Comparison of ENCODE assay signal across 1 cellular context in the genomic region with DNA sequence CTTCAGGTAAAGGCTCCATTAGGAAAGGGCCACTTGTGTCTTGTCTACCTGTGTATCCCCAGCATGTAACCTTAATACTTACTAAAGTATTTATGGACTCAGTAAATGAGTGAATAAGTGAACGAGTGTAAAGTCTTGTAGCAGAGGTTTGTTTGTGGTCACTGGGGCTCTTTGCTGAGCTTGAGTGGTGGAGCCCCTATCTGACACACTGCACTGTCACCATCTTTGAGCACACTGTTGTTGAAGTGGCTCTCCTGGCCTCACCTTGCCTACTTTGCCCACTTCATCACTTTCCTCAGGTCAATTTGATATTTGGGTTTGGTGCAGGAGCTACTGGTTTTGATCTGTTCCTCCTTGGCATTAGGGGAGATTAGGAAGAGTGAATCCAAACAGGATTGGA.
TF ChIP-seq lines count a peak whose summit lies in the region.

No MANE protein-coding gene starts in this region.

TF ChIP-seq in IMR-90, 13 proteins besides CTCF, POLR2A, EP300 and RAD21 (continued from another document):
- TF ChIP-seq BHLHE40 (IDR thresholded peaks at IDR 0.05; ENCODE audit: low read depth, low read length): no peak
TF ChIP-seq in IMR-90: peak in this region for 0.
